In the genomic region with DNA sequence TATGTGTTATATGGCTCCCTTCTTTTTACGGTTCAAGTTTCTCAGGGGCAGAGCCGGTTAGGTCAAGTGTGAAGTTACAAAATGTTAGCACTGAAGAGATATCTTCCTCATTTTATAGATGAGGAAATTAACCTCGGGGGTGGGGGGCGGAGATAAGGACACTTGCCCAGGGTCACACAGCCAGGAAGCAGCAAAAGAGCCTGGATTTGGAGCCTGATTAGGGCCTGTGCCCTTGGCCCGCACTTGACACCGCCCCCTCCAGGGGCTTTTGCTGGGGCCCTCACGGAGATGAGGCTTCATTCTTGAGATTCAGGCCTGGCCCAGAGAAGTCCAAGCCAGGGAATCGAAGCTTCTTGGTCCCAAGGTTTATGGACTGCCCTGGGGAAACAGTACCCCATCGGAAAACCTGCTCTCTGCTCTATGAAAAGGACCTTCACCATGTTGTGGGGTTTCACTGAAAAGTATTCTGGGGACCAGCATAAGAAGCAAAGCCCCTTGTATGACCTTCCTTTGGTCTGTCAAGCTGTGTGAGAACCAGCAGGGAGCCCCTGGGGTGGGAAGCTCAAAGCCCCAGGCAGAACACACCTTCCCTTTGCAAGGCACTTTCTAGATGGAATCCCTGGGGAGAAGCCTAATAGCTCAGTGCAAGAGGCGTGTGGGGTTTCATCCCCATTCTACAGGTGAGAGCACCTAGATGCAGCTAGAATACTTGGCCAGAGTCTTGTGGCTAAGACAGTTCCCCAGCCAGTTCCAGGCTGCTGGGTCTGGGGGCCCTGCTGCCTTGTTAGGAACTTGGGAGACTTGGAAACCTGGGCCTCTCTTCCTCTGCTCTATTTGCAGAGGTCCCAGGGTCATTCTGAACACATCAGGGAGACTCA, we compare ENCODE assay signal across 2 cellular contexts.
TF ChIP-seq lines count a peak whose summit lies in the region.

No MANE protein-coding gene starts in this region.

TF ChIP-seq in HEK293, 187 proteins besides CTCF, POLR2A, EP300 and RAD21:
- TF ChIP-seq ZNF362 (tag by site-specific recombination; IDR thresholded peaks at IDR 0.05) (no peak), ZIC2 (tag by site-specific recombination; IDR thresholded peaks at IDR 0.05) (peak; percentile 82), ZNF221 (tag by site-specific recombination; IDR thresholded peaks at IDR 0.05; ENCODE audit: borderline replicate concordance) (no peak), ZNF157 (tag by site-specific recombination; IDR thresholded peaks at IDR 0.05) (no peak), PRDM6 (tag by site-specific recombination; IDR thresholded peaks at IDR 0.05) (0 out of 2 replicates have a peak, but pooled peaks have one; percentile 34), ZNF701 (tag by site-specific recombination; IDR thresholded peaks at IDR 0.05) (no peak), ZNF677 (tag by site-specific recombination; IDR thresholded peaks at IDR 0.05) (no peak), ZNF792 (tag by site-specific recombination; IDR thresholded peaks at IDR 0.05) (no peak), SCRT1 (tag by site-specific recombination; IDR thresholded peaks at IDR 0.05; ENCODE audit: borderline replicate concordance) (peak; percentile 16; the same call in 1 of the 2 replicates), GLIS1 (tag by site-specific recombination; IDR thresholded peaks at IDR 0.05) (0 out of 2 replicates have a peak, but pooled peaks have one; percentile 2), TRIM28 (IDR thresholded peaks at IDR 0.05; ENCODE audit: borderline replicate concordance, low read length) (peak; percentile 8; the same call in 1 of the 2 replicates), SCRT2 (tag by site-specific recombination; IDR thresholded peaks at IDR 0.05) (peak; percentile 88), ZFHX2 (tag by site-specific recombination; conservative IDR thresholded peaks at IDR 0.05) (0 out of 2 replicates have a peak, but pooled peaks have one; percentile 7), ZNF48 (tag by site-specific recombination; IDR thresholded peaks at IDR 0.05) (no peak), SP2 (tag by site-specific recombination; IDR thresholded peaks at IDR 0.05) (no peak), ZBTB8A (tag by site-specific recombination; IDR thresholded peaks at IDR 0.05) (peak; percentile 20; the same call in 1 of the 2 replicates), KLF16 (tag by site-specific recombination; IDR thresholded peaks at IDR 0.05) (no peak), ZNF121 (tag by site-specific recombination; IDR thresholded peaks at IDR 0.05) (no peak), ZNF335 (tag by site-specific recombination; conservative IDR thresholded peaks at IDR 0.05) (peak; percentile 31; the same call in 1 of the 2 replicates), ZNF341 (tag by site-specific recombination; IDR thresholded peaks at IDR 0.05; ENCODE audit: low read depth) (no peak)

TF ChIP-seq in HEK293T, 16 proteins besides CTCF, POLR2A, EP300 and RAD21 (continued from another document):
- no peak for TF ChIP-seq FOXM1 (IDR thresholded peaks at IDR 0.05; ENCODE audit: borderline replicate concordance)
- no peak for TF ChIP-seq SUZ12 (IDR thresholded peaks at IDR 0.05)
- no peak for TF ChIP-seq NFRKB (IDR thresholded peaks at IDR 0.05)
- TF ChIP-seq ZNF384 (IDR thresholded peaks at IDR 0.05): no peak
- no peak for TF ChIP-seq HDGF (IDR thresholded peaks at IDR 0.05; ENCODE audit: borderline replicate concordance)
- no peak for TF ChIP-seq ARNT (IDR thresholded peaks at IDR 0.05)
- TF ChIP-seq, protein P1, sequence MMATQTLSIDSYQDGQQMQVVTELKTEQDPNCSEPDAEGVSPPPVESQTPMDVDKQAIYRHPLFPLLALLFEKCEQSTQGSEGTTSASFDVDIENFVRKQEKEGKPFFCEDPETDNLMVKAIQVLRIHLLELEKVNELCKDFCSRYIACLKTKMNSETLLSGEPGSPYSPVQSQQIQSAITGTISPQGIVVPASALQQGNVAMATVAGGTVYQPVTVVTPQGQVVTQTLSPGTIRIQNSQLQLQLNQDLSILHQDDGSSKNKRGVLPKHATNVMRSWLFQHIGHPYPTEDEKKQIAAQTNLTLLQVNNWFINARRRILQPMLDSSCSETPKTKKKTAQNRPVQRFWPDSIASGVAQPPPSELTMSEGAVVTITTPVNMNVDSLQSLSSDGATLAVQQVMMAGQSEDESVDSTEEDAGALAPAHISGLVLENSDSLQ (IDR thresholded peaks at IDR 0.05): no peak
- TF ChIP-seq CTBP1 (IDR thresholded peaks at IDR 0.05; ENCODE audit: borderline replicate concordance): no peak
